In the genomic region with DNA sequence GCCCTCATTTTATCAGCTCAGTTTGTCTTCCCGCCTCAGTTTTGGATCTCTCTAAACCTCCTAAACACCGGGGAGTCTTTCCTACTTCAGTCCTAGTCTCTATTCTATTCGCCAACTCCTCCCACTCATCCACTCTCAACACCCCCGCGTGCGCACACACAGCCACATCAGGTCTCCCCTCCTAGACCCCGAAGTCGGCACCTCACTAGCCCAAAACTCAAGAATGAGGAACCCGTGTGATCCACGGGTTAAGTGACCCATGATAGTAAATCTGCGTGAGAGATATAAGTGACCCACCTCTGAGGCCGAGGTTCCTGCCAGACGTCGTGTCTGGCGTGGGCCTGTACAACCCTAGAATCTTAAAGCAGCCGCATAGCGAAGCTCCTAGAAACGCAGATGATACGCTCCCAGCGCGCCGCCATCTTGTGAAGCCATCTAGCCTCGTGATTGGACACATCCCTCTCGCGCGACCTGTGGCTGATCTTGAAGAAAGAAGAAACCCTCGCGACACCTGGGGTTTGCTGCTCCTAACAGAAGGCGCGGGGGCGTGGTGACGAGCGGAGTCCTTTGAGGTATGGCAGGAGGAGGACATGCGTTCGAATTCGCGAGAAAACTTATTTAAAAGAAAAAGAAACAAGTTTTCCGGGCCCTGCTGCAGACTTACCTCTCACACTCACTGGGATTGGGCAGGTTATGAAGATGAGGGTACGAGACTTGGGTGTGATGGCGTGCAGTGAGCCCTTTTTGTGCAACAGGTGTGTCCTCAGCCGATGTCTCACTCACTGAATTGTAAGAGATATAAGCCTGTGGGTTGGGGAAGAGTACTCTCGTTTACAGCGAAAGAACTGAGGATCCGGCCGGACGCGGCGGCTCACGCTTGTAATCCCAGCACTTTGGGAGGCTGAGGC, we compare ENCODE assay signal across 8 cellular contexts. TPM values are rescaled to one million over a fixed set of nuclear protein-coding genes. Genes with fewer than 3 reads are reported as not detected.
DNase-seq lines count a peak whose midpoint lies in the region; ATAC-seq, FAIRE-seq and TF ChIP-seq lines count a peak whose summit lies in the region.

A gene with protein sequence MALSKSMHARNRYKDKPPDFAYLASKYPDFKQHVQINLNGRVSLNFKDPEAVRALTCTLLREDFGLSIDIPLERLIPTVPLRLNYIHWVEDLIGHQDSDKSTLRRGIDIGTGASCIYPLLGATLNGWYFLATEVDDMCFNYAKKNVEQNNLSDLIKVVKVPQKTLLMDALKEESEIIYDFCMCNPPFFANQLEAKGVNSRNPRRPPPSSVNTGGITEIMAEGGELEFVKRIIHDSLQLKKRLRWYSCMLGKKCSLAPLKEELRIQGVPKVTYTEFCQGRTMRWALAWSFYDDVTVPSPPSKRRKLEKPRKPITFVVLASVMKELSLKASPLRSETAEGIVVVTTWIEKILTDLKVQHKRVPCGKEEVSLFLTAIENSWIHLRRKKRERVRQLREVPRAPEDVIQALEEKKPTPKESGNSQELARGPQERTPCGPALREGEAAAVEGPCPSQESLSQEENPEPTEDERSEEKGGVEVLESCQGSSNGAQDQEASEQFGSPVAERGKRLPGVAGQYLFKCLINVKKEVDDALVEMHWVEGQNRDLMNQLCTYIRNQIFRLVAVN (minus strand): TSS at position 427 of the 908 bp plus-strand sequence. CDS start 9,557 bp downstream, outside the sequence.

- WGBS in mammary epithelial cell (ENCODE audit: low coverage, missing lambda C conversion rate) = 1% methylated on average over 25 of the region's 49 CpGs
- WGBS in small intestine, 3 donors = 0 to 1% (median 0%) methylated on average over 49 of the region's 49 CpGs

- peak within 1 kb of the TSS; percentile 87 for H3K4me2 ChIP-seq in mammary epithelial cell (ENCODE audit: insufficient read depth, low read depth, low read length)

- peaks cover 37% of the 10 kb centered on the region for H3K79me2 ChIP-seq in mammary epithelial cell (ENCODE audit: insufficient read depth, low read length)

- intact Hi-C loops in mammary epithelial cell (cut with micrococcal nuclease) = loop anchor here (1.0 to 2.0 kb wide), 5 partner anchors 26 to 163 kb away; no protein-coding TSS in a partner anchor

- in situ Hi-C loops in mammary epithelial cell (cut with MboI; ENCODE audit: low sequenced_read_pairs in 2 of 2) = no loop called here

- H3K27me3 ChIP-seq in mammary epithelial cell (ENCODE audit: insufficient read depth, low read length) (no peaks in the 10 kb centered on the region), small intestine (ENCODE audit: control insufficient read depth in 2 of 2, insufficient read depth in 2 of 2, low read length in 2 of 2) (no peaks in the 10 kb centered on the region)

- H3K4me3 ChIP-seq in mammary epithelial cell (replicated peaks in 1 of 3; ENCODE audit: insufficient read depth in 1 of 3, low read depth in 2 of 3, low read length in 3 of 3) (peak within 1 kb of the TSS; percentile 78 to 94 (median 82)), small intestine (ENCODE audit: low read depth in 1 of 2, low read length in 2 of 2) (peak within 1 kb of the TSS; percentile 45 to 78)

- H3K27ac ChIP-seq in VCaP (peak within 1 kb of the TSS; percentile 100), mammary epithelial cell (ENCODE audit: insufficient read depth, low read depth, low read length) (peak within 1 kb of the TSS; percentile 96), small intestine (ENCODE audit: low read depth in 1 of 2, low read length in 1 of 2) (peak within 1 kb of the TSS; percentile 89 to 96)

- DNase-seq in AG08395 (ENCODE audit: low spot score) = peak; percentile 98
- DNase-seq in NCI-H2227 (lab: John Stamatoyannopoulos, UW; ENCODE audit: unreplicated experiment) = peak; percentile 98
- peak; percentile 98 for DNase-seq in mammary epithelial cell
- peak; percentile 98 for DNase-seq in iPS-NIHi11 (ENCODE audit: low spot score)
- peak; percentile 100 for DNase-seq in small intestine

- H3K9ac ChIP-seq in mammary epithelial cell (ENCODE audit: insufficient read depth, low read length) = peak within 1 kb of the TSS; percentile 99

- H4K20me1 ChIP-seq in mammary epithelial cell (ENCODE audit: insufficient read depth, low read length) = no peaks in the 10 kb centered on the region

- BruUV-seq in mammary epithelial cell (replicated peaks; lab: Mats Ljungman, UMichigan) = TSS peak; percentile 70

- H3K4me1 ChIP-seq in mammary epithelial cell (ENCODE audit: insufficient read depth, low read length) (peaks cover 9% of the 10 kb centered on the region), small intestine (ENCODE audit: control insufficient read depth in 2 of 2, insufficient read depth in 1 of 2, low read depth in 1 of 2, low read length in 1 of 2) (peaks cover 4 to 6% of the 10 kb centered on the region in 2 donors)

- H2AFZ ChIP-seq in mammary epithelial cell (ENCODE audit: low read depth, low read length) = peak within 1 kb of the TSS; percentile 98

- no peak for FAIRE-seq in small intestine (lab: Jason Lieb, UNC)

- CTCF ChIA-PET in mammary epithelial cell (lab: Charles Lee; ENCODE audit: low non-redundant PET) = interaction anchor here (0.6 kb wide), 1 partner anchor 9 kb away, joined by 22 read pairs; no protein-coding TSS in a partner anchor

- H3K36me3 ChIP-seq in mammary epithelial cell (ENCODE audit: insufficient read depth, low read length) (no peaks in the 10 kb centered on the region), small intestine (ENCODE audit: control insufficient read depth in 2 of 2, insufficient read depth in 2 of 2, low read length in 2 of 2) (no peaks in the 10 kb centered on the region)

- no peaks in the 10 kb centered on the region for H3K9me3 ChIP-seq in mammary epithelial cell (replicated peaks; ENCODE audit: insufficient read depth, low read length)
- no peaks in the 10 kb centered on the region for H3K9me3 ChIP-seq in small intestine (ENCODE audit: control insufficient read depth, low read depth)

- dilution Hi-C loops in mammary epithelial cell (cut with HindIII; ENCODE audit: low sequenced_read_pairs) = no loop called here

- ATAC-seq in GM18909 (IDR thresholded peaks at IDR 0.05; ENCODE audit: poor library complexity, unreplicated experiment) (peak; percentile 97), HG03159 (IDR thresholded peaks at IDR 0.05; ENCODE audit: unreplicated experiment) (peak; percentile 95)

- no peak for TF ChIP-seq CTCF in VCaP (conservative IDR thresholded peaks at IDR 0.05)
- TF ChIP-seq CTCF in mammary epithelial cell (conservative IDR thresholded peaks at IDR 0.05 in 1 of 2, IDR thresholded peaks at IDR 0.05 in 1 of 2; ENCODE audit: extremely low read depth in 1 of 2, insufficient read depth in 1 of 2, low read depth in 1 of 2, low read length in 2 of 2) = no peak

RNA-seq across cellular contexts. Expression of the gene that starts here (rescaled TPM):
- 10 to 100 TPM; 15.2 to 28.0 TPM for total RNA-seq in mammary epithelial cell
- polyA plus RNA-seq in mammary epithelial cell (13.5 TPM), small intestine (10 to 100 TPM; 10.7 to 14.6 (median 11.3) TPM)
- 29.0 TPM for polyA minus RNA-seq in mammary epithelial cell

Comparison
In these comparisons a context has a peak if more than half of its experiments do, and no peak if none do; other contexts are left out.
1. Peak in every context shown above with its lines: DNase-seq, ATAC-seq, H3K4me3 ChIP-seq and H3K27ac ChIP-seq.